1 cellular context compared by ENCODE assay signal in the genomic region with DNA sequence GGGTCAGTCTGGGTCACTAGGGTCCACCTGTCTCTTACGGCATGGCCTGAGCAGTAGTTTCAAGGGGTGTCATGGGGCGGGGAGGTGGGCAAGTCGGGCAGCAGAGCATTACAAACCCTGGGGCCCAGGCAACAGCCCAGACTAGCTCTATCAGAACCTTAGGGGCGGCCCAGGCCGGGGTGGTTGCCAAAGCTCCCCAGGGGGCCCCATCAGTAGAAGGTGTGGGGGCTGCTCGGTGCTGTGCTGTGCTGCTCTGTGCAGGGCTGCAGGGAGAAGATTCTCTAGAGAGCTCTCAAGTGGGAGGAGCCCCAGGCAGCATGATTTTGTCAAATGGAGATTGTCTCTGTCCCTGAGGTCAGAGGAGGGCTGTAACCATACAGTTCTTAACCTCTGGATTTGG.
TF ChIP-seq lines count a peak whose summit lies in the region.

No MANE protein-coding gene starts in this region.

TF ChIP-seq in GM23338, 12 proteins besides CTCF, POLR2A, EP300 and RAD21 (continued from another document):
- TF ChIP-seq ETS1 (IDR thresholded peaks at IDR 0.05) (no peak), EZH2 (IDR thresholded peaks at IDR 0.05; ENCODE audit: low read depth, unreplicated experiment) (no peak), ZNF114 (CRISPR knock-in tag; IDR thresholded peaks at IDR 0.05) (no peak), ZNF331 (CRISPR knock-in tag; IDR thresholded peaks at IDR 0.05; ENCODE audit: low read depth) (no peak), EZH2phosphoT487 (IDR thresholded peaks at IDR 0.05; ENCODE audit: unreplicated experiment) (no peak), STAT1 (IDR thresholded peaks at IDR 0.05; ENCODE audit: unreplicated experiment) (no peak)
